ENCODE assay signal across 1 cellular context in genomic region chr6:36340671-36341454, GRCh38.
TF ChIP-seq lines count a peak whose summit lies in the region.

No MANE protein-coding gene starts in this region.

TF ChIP-seq in HCT116, 20 proteins besides CTCF, POLR2A, EP300 and RAD21:
- no peak for TF ChIP-seq SIN3A (IDR thresholded peaks at IDR 0.05; ENCODE audit: low read depth)
- TF ChIP-seq ZNF274 (IDR thresholded peaks at IDR 0.05; ENCODE audit: low read depth, low read length), result no peak
- TF ChIP-seq TCF7L2 (IDR thresholded peaks at IDR 0.05; ENCODE audit: borderline replicate concordance, extremely low read depth, insufficient read depth, insufficient read length), result no peak
- TF ChIP-seq CBX3 (IDR thresholded peaks at IDR 0.05; ENCODE audit: low read depth), result peak; percentile 76; the same call in 1 of the 2 replicates
- TF ChIP-seq JUND (IDR thresholded peaks at IDR 0.05), result no peak
- no peak for TF ChIP-seq ELF1 (IDR thresholded peaks at IDR 0.05; ENCODE audit: borderline replicate concordance, low read depth)
- TF ChIP-seq, protein P1, sequence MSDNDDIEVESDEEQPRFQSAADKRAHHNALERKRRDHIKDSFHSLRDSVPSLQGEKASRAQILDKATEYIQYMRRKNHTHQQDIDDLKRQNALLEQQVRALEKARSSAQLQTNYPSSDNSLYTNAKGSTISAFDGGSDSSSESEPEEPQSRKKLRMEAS (IDR thresholded peaks at IDR 0.05), result peak; percentile 80
- no peak for TF ChIP-seq SRF (IDR thresholded peaks at IDR 0.05; ENCODE audit: low read depth)
- TF ChIP-seq CEBPB (IDR thresholded peaks at IDR 0.05; ENCODE audit: low read depth), result no peak
- no peak for TF ChIP-seq SP1 (IDR thresholded peaks at IDR 0.05; ENCODE audit: low read depth)
- no peak for TF ChIP-seq ZFX (IDR thresholded peaks at IDR 0.05)
- peak; percentile 88 for TF ChIP-seq YY1 (IDR thresholded peaks at IDR 0.05; ENCODE audit: extremely low read depth, insufficient replicate concordance, low read depth, low read length)
- no peak for TF ChIP-seq POLR2AphosphoS5 (IDR thresholded peaks at IDR 0.05; ENCODE audit: low read depth, low read length)
- no peak for TF ChIP-seq EGR1 (IDR thresholded peaks at IDR 0.05; ENCODE audit: low read depth)
